24 cellular contexts compared by ENCODE assay signal in genomic region chr2:100986157-100986556, GRCh38. TPM values are rescaled to one million over a fixed set of nuclear protein-coding genes. Genes with fewer than 3 reads are reported as not detected.
A peak's percentile ranks its signal among the peaks of the same experiment; 100 is the strongest.
DNase-seq lines count a peak whose midpoint lies in the region; ATAC-seq and FAIRE-seq lines count a peak whose summit lies in the region.
"Had no signal": no experiment of that assay in that cellular context is flagged by ENCODE, and none has a peak within 500 bp of the region (broad histone marks: within the 10 kb centered on the region; RNA-seq: fewer than 3 reads in every experiment).

No MANE protein-coding gene starts in this region.

- no peak for ATAC-seq in sciatic nerve
- ATAC-seq: A549 had no signal

- H3K4me2 ChIP-seq in mesenchymal stem cell (ENCODE audit: low read length, poor library complexity, severe bottlenecking), result no peak overlapping the region
- H3K4me2 ChIP-seq: A549 had no signal

- H3K4me3 ChIP-seq in small intestine (ENCODE audit: low read depth in 1 of 2, low read length in 2 of 2), result no peak overlapping the region
- no peak overlapping the region for H3K4me3 ChIP-seq in mesenchymal stem cell (ENCODE audit: insufficient read depth in 1 of 2, low read depth in 1 of 2, low read length in 2 of 2)
- H3K4me3 ChIP-seq: A549, HAP-1 had no signal

- H3K23ac ChIP-seq in mesenchymal stem cell (ENCODE audit: low read length in 2 of 2), result no peak overlapping the region

- no peak overlapping the region for H2AFZ ChIP-seq in mesenchymal stem cell (ENCODE audit: low read depth, low read length)

- no peak overlapping the region for H2BK5ac ChIP-seq in mesenchymal stem cell (ENCODE audit: low read depth, low read length, poor library complexity, severe bottlenecking)

- H2BK15ac ChIP-seq in mesenchymal stem cell (ENCODE audit: low read depth, poor library complexity, severe bottlenecking), result no peak overlapping the region

- H3K27ac ChIP-seq in small intestine (ENCODE audit: low read depth in 1 of 2, low read length in 1 of 2), result no peak overlapping the region
- H3K27ac ChIP-seq in mesenchymal stem cell (ENCODE audit: low read length, poor library complexity, severe bottlenecking), result no peak overlapping the region
- H3K27ac ChIP-seq: A549 had no signal

- no peaks in the 10 kb centered on the region for H3K27me3 ChIP-seq in small intestine (ENCODE audit: control insufficient read depth in 2 of 2, insufficient read depth in 2 of 2, low read length in 2 of 2)
- H3K27me3 ChIP-seq in mesenchymal stem cell (ENCODE audit: control insufficient read depth in 1 of 2, insufficient read depth in 1 of 2, low read length in 2 of 2), result peaks cover 0 to 3% of the 10 kb centered on the region in 2 experiments
- H3K27me3 ChIP-seq: BE2C had no signal

- no peak overlapping the region for H3K18ac ChIP-seq in mesenchymal stem cell (ENCODE audit: low read depth in 1 of 2, low read length in 2 of 2)

- no peak overlapping the region for H2BK120ac ChIP-seq in mesenchymal stem cell (ENCODE audit: low read depth, low read length)

- DNase-seq in NCI-H82 (lab: John Stamatoyannopoulos, UW) (peak; percentile 44), NCI-H82 treated with DMSO at 0.1 percent for 48 hours (lab: John Stamatoyannopoulos, UW; ENCODE audit: unreplicated experiment) (no peak), NCI-H2171 (lab: John Stamatoyannopoulos, UW) (peak; percentile 60), NCI-H524 treated with DMSO at 0.1 percent for 48 hours (lab: John Stamatoyannopoulos, UW) (peak; percentile 46), sciatic nerve (ENCODE audit: low spot score) (peak; percentile 23), small intestine (no peak), mesenchymal stem cell (no peak)
- DNase-seq in activated naive CD4-positive, alpha-beta T cell treated with anti-CD3 and anti-CD28 coated beads, Interleukin-2, amount 50 U/mL, for 16 hours, result no peak
- DNase-seq: 8988T; ACHN; AML-193; BE2C; C1 segment of cervical spinal cord; Caco-2; CD4-positive, alpha-beta memory T cell; DMS153; DND-41; GOT3; HFFc6 had no signal

- H4K91ac ChIP-seq in mesenchymal stem cell (ENCODE audit: low read length), result no peak overlapping the region

- no peak overlapping the region for H2BK12ac ChIP-seq in mesenchymal stem cell (ENCODE audit: low read length in 2 of 2)

- H3K9me3 ChIP-seq in small intestine (ENCODE audit: control insufficient read depth, low read depth) (no peaks in the 10 kb centered on the region), mesenchymal stem cell (ENCODE audit: control insufficient read depth, low read length) (no peaks in the 10 kb centered on the region)
- H3K9me3 ChIP-seq: A549, BE2C, Caco-2, HAP-1 had no signal

- no peak for FAIRE-seq in small intestine (lab: Jason Lieb, UNC)
- FAIRE-seq: A549, G401.6, GM12892, H54 had no signal

- no peak overlapping the region for H2AK5ac ChIP-seq in mesenchymal stem cell (ENCODE audit: low read length, severe bottlenecking)

- H3K4me1 ChIP-seq in small intestine (ENCODE audit: control insufficient read depth in 2 of 2, insufficient read depth in 1 of 2, low read depth in 1 of 2, low read length in 1 of 2), result no peaks in the 10 kb centered on the region
- peaks cover 4% of the 10 kb centered on the region for H3K4me1 ChIP-seq in mesenchymal stem cell (ENCODE audit: control insufficient read depth, insufficient read depth, low read depth, low read length)
- H3K4me1 ChIP-seq: BE2C, HAP-1 had no signal

- no peak overlapping the region for H3K14ac ChIP-seq in mesenchymal stem cell (ENCODE audit: low read length in 2 of 2)

- H3K36me3 ChIP-seq in small intestine (ENCODE audit: control insufficient read depth in 2 of 2, insufficient read depth in 2 of 2, low read length in 2 of 2) (peaks cover 8% of the 10 kb centered on the region in 2 donors), mesenchymal stem cell (ENCODE audit: control insufficient read depth in 1 of 2, insufficient read depth in 2 of 2, low read depth in 1 of 2, low read length in 2 of 2) (peaks cover 2 to 33% of the 10 kb centered on the region in 2 experiments)
- H3K36me3 ChIP-seq: BE2C, HAP-1 had no signal

- H3K79me1 ChIP-seq in mesenchymal stem cell (replicated peaks; ENCODE audit: low read length, poor library complexity, severe bottlenecking), result no peaks in the 10 kb centered on the region

- no peak overlapping the region for H3K4ac ChIP-seq in mesenchymal stem cell (ENCODE audit: low read depth in 1 of 2, low read length in 2 of 2)

- no peak overlapping the region for H4K8ac ChIP-seq in mesenchymal stem cell (ENCODE audit: low read length)

- H3K9ac ChIP-seq in mesenchymal stem cell (ENCODE audit: low read length), result no peak overlapping the region

- WGBS in small intestine, 3 donors, result 85 to 95% (median 89%) methylated on average over 11 of the region's 11 CpGs
- WGBS in mesenchymal stem cell, result 93% methylated on average over 11 of the region's 11 CpGs

- intact Hi-C loops in sciatic nerve (cut with DNase I), result no loop called here

RNA-seq across cellular contexts. Expression of gene RPL31, which starts 15.9 kb away (rescaled TPM):
- total RNA-seq in sciatic nerve, result 1,183 TPM
- 1,000 to 10,000 TPM; 2,275 to 7,641 (median 3,646) TPM for polyA plus RNA-seq in small intestine
- 1,594 TPM for polyA plus RNA-seq in mesenchymal stem cell (2013, experiment 1 of 2)
- polyA plus RNA-seq in mesenchymal stem cell (2013, experiment 2 of 2), result 1,456 TPM

Comparison
In these comparisons a context has a peak if more than half of its experiments do, and no peak if none do; other contexts are left out.
1. DNase-seq: peak in NCI-H82 (single experiment), NCI-H2171 (single experiment), NCI-H524 treated with DMSO at 0.1 percent for 48 hours (single experiment) and sciatic nerve (single experiment); none in NCI-H82 treated with DMSO at 0.1 percent for 48 hours (single experiment), small intestine (single experiment), mesenchymal stem cell (single experiment) and activated naive CD4-positive, alpha-beta T cell treated with anti-CD3 and anti-CD28 coated beads, Interleukin-2, amount 50 U/mL, for 16 hours (single experiment).